Comparison of ENCODE assay signal across 14 cellular contexts in genomic region chr11:111120221-111120620, GRCh38.
"Had no signal": no experiment of that assay in that cellular context is flagged by ENCODE, and none has a peak within 500 bp of the region (broad histone marks: within the 10 kb centered on the region; RNA-seq: fewer than 3 reads in every experiment).

No MANE protein-coding gene starts in this region.

- H3K27me3 ChIP-seq: esophagus muscularis mucosa, gastroesophageal sphincter, left lung, right lobe of liver, transverse colon had no signal

- H3K36me3 ChIP-seq: esophagus muscularis mucosa, gastroesophageal sphincter, left lung, right lobe of liver, transverse colon had no signal

- H3K4me3 ChIP-seq: esophagus muscularis mucosa, gastroesophageal sphincter, left lung, mucosa of descending colon, right lobe of liver, skin epidermis, transverse colon had no signal

- H3K4me1 ChIP-seq: esophagus muscularis mucosa, gastroesophageal sphincter, left lung, right lobe of liver, transverse colon had no signal

- DNase-seq: effector memory CD8-positive, alpha-beta T cell; glutamatergic neuron; naive thymus-derived CD8-positive, alpha-beta T cell; right lobe of liver; stimulated activated CD4-positive, alpha-beta T cell treated with anti-CD3 and anti-CD28 coated beads, Interleukin-12 subunit alpha, Interleukin-12 subunit beta, amount 100 ng/mL, for 4 hours; stimulated activated naive CD4-positive, alpha-beta T cell; transverse colon had no signal

- H3K27ac Mint-ChIP-seq: dendritic cell treated with granulocyte-macrophage colony-stimulating factor and Interleukin-4, amounts not matched to agents 40 ng/mL and 50 ng/mL, for 4 days; effector memory CD8-positive, alpha-beta T cell; naive thymus-derived CD8-positive, alpha-beta T cell had no signal

- H3K27ac ChIP-seq: epithelial cell of prostate, esophagus muscularis mucosa, gastroesophageal sphincter, left lung, right lobe of liver, transverse colon had no signal

- H3K9me3 Mint-ChIP-seq: dendritic cell treated with granulocyte-macrophage colony-stimulating factor and Interleukin-4, amounts not matched to agents 40 ng/mL and 50 ng/mL, for 4 days; effector memory CD8-positive, alpha-beta T cell had no signal

- H3K9me3 ChIP-seq: esophagus muscularis mucosa, gastroesophageal sphincter, left lung, mucosa of descending colon, right lobe of liver, transverse colon had no signal

- H3K4me1 Mint-ChIP-seq: naive thymus-derived CD8-positive, alpha-beta T cell had no signal

- H3K4me3 Mint-ChIP-seq: dendritic cell treated with granulocyte-macrophage colony-stimulating factor and Interleukin-4, amounts not matched to agents 40 ng/mL and 50 ng/mL, for 4 days; effector memory CD8-positive, alpha-beta T cell; naive thymus-derived CD8-positive, alpha-beta T cell had no signal

- ATAC-seq: effector memory CD8-positive, alpha-beta T cell; gastroesophageal sphincter; left lung; mucosa of descending colon; naive thymus-derived CD8-positive, alpha-beta T cell; right lobe of liver had no signal
